15 cellular contexts compared by ENCODE assay signal in the genomic region with DNA sequence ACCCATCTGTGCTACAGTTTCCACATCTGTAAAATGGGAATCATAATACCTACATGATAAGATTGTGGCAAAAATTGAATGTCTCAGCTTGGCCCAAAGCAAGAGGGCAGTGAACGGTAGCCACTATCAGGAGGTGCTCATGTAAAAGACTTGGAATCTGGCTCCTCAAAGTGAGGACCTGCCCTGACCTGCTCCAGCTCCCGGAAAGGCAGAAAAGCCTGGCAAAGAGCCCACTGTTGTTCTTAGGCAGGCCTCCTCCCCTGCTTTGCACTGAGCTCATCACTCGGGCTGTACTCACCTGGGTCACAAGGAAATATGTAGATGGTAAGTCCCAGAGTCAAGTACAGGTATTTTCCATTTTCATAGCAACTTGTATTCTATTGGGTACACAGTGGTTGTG.
A peak's percentile ranks its signal among the peaks of the same experiment; 100 is the strongest.
DNase-seq lines count a peak whose midpoint lies in the region; ATAC-seq and TF ChIP-seq lines count a peak whose summit lies in the region.
"Had no signal": no experiment of that assay in that cellular context is flagged by ENCODE, and none has a peak within 500 bp of the region (broad histone marks: within the 10 kb centered on the region; RNA-seq: fewer than 3 reads in every experiment).

No MANE protein-coding gene starts in this region.

- TF ChIP-seq POLR2A in HCT116 (IDR thresholded peaks at IDR 0.05; ENCODE audit: borderline replicate concordance, extremely low read depth, insufficient read depth, insufficient read length), result no peak

- POLR2A ChIA-PET in HCT116 (lab: Charles Lee), result no interaction called here

- peak; percentile 21 for DNase-seq in HCT116 (ENCODE audit: low read depth, low spot score)
- peak; percentile 87 for DNase-seq in NCI-H2171 treated with DMSO at 0.1 percent for 48 hours (lab: John Stamatoyannopoulos, UW)
- DNase-seq in renal cortical epithelial cell (ENCODE audit: low read depth), result peak; percentile 80
- no peak for DNase-seq in hippocampal formation (lab: John Stamatoyannopoulos, UW)
- DNase-seq in immature natural killer cell, result no peak
- DNase-seq in GM19240 (ENCODE audit: insufficient read length, low spot score), result no peak
- DNase-seq: activated T-cell treated with anti-CD3 and anti-CD28 coated beads, Interleukin-2, amount 50 U/mL, for 48 hours; effector memory CD8-positive, alpha-beta T cell; heart left ventricle; stimulated activated CD4-positive, alpha-beta T cell treated with anti-CD3 and anti-CD28 coated beads, Interleukin-1b, Interleukin-23, amount 100 ng/mL, for 48 hours had no signal

- peaks cover 21 to 24% of the 10 kb centered on the region in 2 experiments; a peak in 3 of 4 replicates for H3K4me1 ChIP-seq in HCT116 (ENCODE audit: control insufficient read depth in 1 of 2, insufficient read depth in 2 of 2, low read length in 2 of 2)

- H3K27ac ChIP-seq in HCT116 (ENCODE audit: low read depth, low read length), result no peak overlapping the region
- H3K27ac ChIP-seq: BLaER1 had no signal

- H3K9me3 ChIP-seq in HCT116 (ENCODE audit: control insufficient read depth in 1 of 2, insufficient read depth in 1 of 2, low read depth in 1 of 2, low read length in 2 of 2), result no peaks in the 10 kb centered on the region
- H3K9me3 ChIP-seq: heart left ventricle had no signal

- H3K27me3 ChIP-seq in HCT116 (ENCODE audit: insufficient read depth, low read length), result no peaks in the 10 kb centered on the region
- H3K27me3 ChIP-seq: BLaER1, heart left ventricle had no signal

- RAD21 ChIA-PET in HCT116 (lab: Charles Lee; ENCODE audit: low non-redundant PET in 1 of 2, low total read pairs in 2 of 2, uncharacterized antibody in 2 of 2, unreplicated experiment in 2 of 2), result no interaction called here

- no peaks in the 10 kb centered on the region for H4K20me1 ChIP-seq in HCT116 (ENCODE audit: insufficient read depth)
- H4K20me1 ChIP-seq: BLaER1 had no signal

- H3K36me3 ChIP-seq in HCT116 (ENCODE audit: control insufficient read depth in 1 of 2, insufficient read depth in 2 of 2, low read length in 2 of 2), result no peaks in the 10 kb centered on the region
- H3K36me3 ChIP-seq: BLaER1, heart left ventricle had no signal

- H2AFZ ChIP-seq in HCT116 (ENCODE audit: low read depth, low read length, poor library complexity, severe bottlenecking), result peak overlapping the region; percentile 41

- peak; percentile 82 for ATAC-seq in HCT116
- ATAC-seq in esophagus mucosa, result peak; percentile 82
- ATAC-seq in GM21367 (IDR thresholded peaks at IDR 0.05; ENCODE audit: unreplicated experiment), result no peak
- ATAC-seq: activated CD4-positive, CD25-positive, alpha-beta regulatory T cell treated with anti-CD3 and anti-CD28 coated beads, Interleukin-2, amount 50 U/mL, for 24 hours; effector memory CD8-positive, alpha-beta T cell; heart left ventricle; stimulated activated effector memory CD8-positive, alpha-beta T cell treated with anti-CD3 and anti-CD28 coated beads, Interleukin-12 subunit alpha, Interleukin-12 subunit beta, amount 100 ng/mL, for 72 hours had no signal

- peaks cover 16 to 20% of the 10 kb centered on the region in 2 donors for H3K4me1 Mint-ChIP-seq in immature natural killer cell

- H3K9me2 ChIP-seq in HCT116 (ENCODE audit: insufficient read depth), result no peaks in the 10 kb centered on the region

- no peaks in the 10 kb centered on the region for H3K9me3 Mint-ChIP-seq in immature natural killer cell
- H3K9me3 Mint-ChIP-seq: effector memory CD8-positive, alpha-beta T cell; stimulated activated effector memory CD8-positive, alpha-beta T cell treated with anti-CD3 and anti-CD28 coated beads, Interleukin-12 subunit alpha, Interleukin-12 subunit beta, amount 100 ng/mL, for 72 hours had no signal

- no peaks in the 10 kb centered on the region for H3K79me2 ChIP-seq in HCT116 (ENCODE audit: insufficient read depth, low read length)

- no peak overlapping the region for H3K4me3 ChIP-seq in HCT116 (replicated peaks in 1 of 2; ENCODE audit: low read depth in 1 of 2, low read length in 2 of 2)
- H3K4me3 ChIP-seq: BLaER1, heart left ventricle had no signal

- H3K4me2 ChIP-seq in HCT116 (ENCODE audit: low read length), result peak overlapping the region; percentile 52
- H3K4me2 ChIP-seq: BLaER1 had no signal

- no peak for TF ChIP-seq CTCF in HCT116 (IDR thresholded peaks at IDR 0.05 in 2 of 3, conservative IDR thresholded peaks at IDR 0.05 in 1 of 3; ENCODE audit: borderline replicate concordance in 1 of 3, insufficient read depth in 1 of 3, low read depth in 2 of 3, low read length in 2 of 3)

- intact Hi-C loops in HCT116 (cut with micrococcal nuclease), result no loop called here

- H3K27ac Mint-ChIP-seq in immature natural killer cell, result no peak overlapping the region
- H3K27ac Mint-ChIP-seq: stimulated activated effector memory CD8-positive, alpha-beta T cell treated with anti-CD3 and anti-CD28 coated beads, Interleukin-12 subunit alpha, Interleukin-12 subunit beta, amount 100 ng/mL, for 72 hours had no signal

- no peaks in the 10 kb centered on the region for H3K36me3 Mint-ChIP-seq in immature natural killer cell
- H3K36me3 Mint-ChIP-seq: stimulated activated effector memory CD8-positive, alpha-beta T cell treated with anti-CD3 and anti-CD28 coated beads, Interleukin-12 subunit alpha, Interleukin-12 subunit beta, amount 100 ng/mL, for 72 hours had no signal

- H3K27me3 Mint-ChIP-seq in immature natural killer cell (ENCODE audit: low read depth in 3 of 3), result peaks cover 0 to 3% (median 0%) of the 10 kb centered on the region in 3 donors
- H3K27me3 Mint-ChIP-seq: effector memory CD8-positive, alpha-beta T cell had no signal

- H3K9ac ChIP-seq in HCT116 (ENCODE audit: low read length), result no peak overlapping the region
- H3K9ac ChIP-seq: BLaER1 had no signal

- no TSS peak for BruUV-seq in HCT116 (replicated peaks; lab: Mats Ljungman, UMichigan)

- TF ChIP-seq RAD21 in HCT116 (IDR thresholded peaks at IDR 0.05; ENCODE audit: low read depth), result 0 out of 2 replicates have a peak, but pooled peaks have one; percentile 14

- CTCF ChIA-PET in HCT116 (lab: Charles Lee), result no interaction called here

- H3K4me3 Mint-ChIP-seq in immature natural killer cell, result no peak overlapping the region
- H3K4me3 Mint-ChIP-seq: effector memory CD8-positive, alpha-beta T cell; stimulated activated effector memory CD8-positive, alpha-beta T cell treated with anti-CD3 and anti-CD28 coated beads, Interleukin-12 subunit alpha, Interleukin-12 subunit beta, amount 100 ng/mL, for 72 hours had no signal

TF ChIP-seq in HCT116, 20 proteins besides CTCF, POLR2A, EP300 and RAD21:
- peak; percentile 24; the same call in 1 of the 2 replicates for TF ChIP-seq SP1 (IDR thresholded peaks at IDR 0.05; ENCODE audit: low read depth)
- TF ChIP-seq, protein P1, sequence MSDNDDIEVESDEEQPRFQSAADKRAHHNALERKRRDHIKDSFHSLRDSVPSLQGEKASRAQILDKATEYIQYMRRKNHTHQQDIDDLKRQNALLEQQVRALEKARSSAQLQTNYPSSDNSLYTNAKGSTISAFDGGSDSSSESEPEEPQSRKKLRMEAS (IDR thresholded peaks at IDR 0.05), result no peak; the same call in 1 of the 2 replicates
TF ChIP-seq in HCT116: peak in this region for 1.

Comparison
In these comparisons a context has a peak if more than half of its experiments do, and no peak if none do; other contexts are left out.
1. DNase-seq: peak in HCT116 (single experiment), NCI-H2171 treated with DMSO at 0.1 percent for 48 hours (single experiment) and renal cortical epithelial cell (single experiment); none in hippocampal formation (0 of 2), immature natural killer cell (0 of 3) and GM19240 (single experiment).